In the genomic region with DNA sequence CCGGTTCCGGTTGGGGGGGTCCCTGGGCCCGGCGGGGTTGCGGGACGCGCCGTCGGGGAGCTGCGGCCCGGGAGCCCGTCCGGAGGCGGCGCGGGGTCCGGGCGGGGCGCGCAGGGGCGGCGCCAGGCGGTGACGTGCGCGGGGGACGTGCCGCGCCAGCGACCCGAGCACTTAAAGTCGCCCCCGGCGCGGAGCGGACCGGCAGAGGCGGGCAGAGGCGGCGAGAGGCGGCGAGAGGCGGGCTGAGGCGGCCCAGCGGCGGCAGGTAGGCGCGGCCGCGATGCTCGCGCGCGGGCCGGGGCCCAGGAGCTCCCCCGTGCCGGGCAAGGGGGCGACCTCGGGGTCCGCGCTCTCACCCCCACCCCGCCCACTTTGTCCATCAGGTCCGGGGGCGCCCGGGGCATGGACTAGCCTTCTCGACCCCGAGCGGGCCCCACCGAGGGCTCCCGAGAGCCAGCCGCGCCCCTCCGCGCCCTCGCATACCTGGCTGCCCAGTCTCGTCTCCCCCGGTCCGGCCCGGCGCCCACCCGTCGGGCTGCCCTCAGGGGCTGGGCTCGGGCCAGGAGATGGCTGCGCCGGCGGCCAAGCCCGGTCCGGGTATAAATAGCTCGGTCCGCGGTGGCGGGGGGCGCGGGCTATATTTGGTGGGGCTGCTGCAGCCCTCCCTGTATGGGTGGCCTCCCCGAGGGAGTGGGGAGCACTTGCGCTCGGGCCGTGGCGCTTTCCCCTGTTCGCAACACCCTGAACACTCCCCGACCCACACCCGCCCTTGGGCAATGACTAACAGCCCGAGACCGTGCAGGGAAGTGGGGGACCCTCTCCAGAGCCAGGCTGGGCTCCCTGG, we compare ENCODE assay signal across 8 cellular contexts. TPM values are rescaled to one million over a fixed set of nuclear protein-coding genes. Genes with fewer than 3 reads are reported as not detected.
DNase-seq lines count a peak whose midpoint lies in the region; ATAC-seq and TF ChIP-seq lines count a peak whose summit lies in the region.

A gene (plus strand): TSS at position 201 of the 844 bp plus-strand sequence. CDS start 6,967 bp downstream, outside the sequence.

- H3K4me1 ChIP-seq in esophagus (ENCODE audit: control insufficient read depth in 2 of 2, insufficient read depth in 2 of 2, low read length in 1 of 2) (peaks cover 3 to 11% of the 10 kb centered on the region in 2 donors), tibial artery (peaks cover 0 to 53% (median 42%) of the 10 kb centered on the region in 4 donors)

- H3K27ac ChIP-seq in esophagus (ENCODE audit: low read depth in 2 of 2, low read length in 1 of 2) (peak within 1 kb of the TSS; percentile 79 to 87), tibial artery (peak within 1 kb of the TSS; percentile 82 to 92)

- intact Hi-C loops in tibial artery (cut with DNase I; ENCODE audit: low total_unique reads): no loop called here

- no peak for DNase-seq in GM12864 (ENCODE audit: low read depth)
- DNase-seq in HCEC 1CT: peak; percentile 83
- peak; percentile 38 to 63 for DNase-seq in NCI-H1930 (lab: John Stamatoyannopoulos, UW)
- DNase-seq in activated T-cell treated with anti-CD3 and anti-CD28 coated beads for 24 hours (ENCODE audit: low read depth): peak; percentile 38
- peak; percentile 65 for DNase-seq in myocyte (ENCODE audit: low read depth)
- peak in 1 of 2 donors; percentile 76 for DNase-seq in tibial artery

- WGBS in esophagus, 2 donors: 4 to 8% methylated on average over 52 to 104 of the region's 104 CpGs

- H3K9me3 ChIP-seq in esophagus (ENCODE audit: control insufficient read depth in 2 of 2, insufficient read depth in 1 of 2, low read depth in 1 of 2, low read length in 1 of 2) (no peaks in the 10 kb centered on the region), tibial artery (no peaks in the 10 kb centered on the region)

- H3K36me3 ChIP-seq in esophagus (ENCODE audit: control insufficient read depth in 2 of 2, insufficient read depth in 2 of 2, low read length in 1 of 2) (no peaks in the 10 kb centered on the region), tibial artery (no peaks in the 10 kb centered on the region)

- H3K27me3 ChIP-seq in esophagus (ENCODE audit: control insufficient read depth in 1 of 2, insufficient read depth in 2 of 2, low read length in 2 of 2) (no peaks in the 10 kb centered on the region), tibial artery (peaks cover 0 to 33% of the 10 kb centered on the region in 2 donors)

- no peak for TF ChIP-seq CTCF in GM12864 (IDR thresholded peaks at IDR 0.05; ENCODE audit: low read depth, low read length, missing control alignments)
- no peak for TF ChIP-seq CTCF in tibial artery (IDR thresholded peaks at IDR 0.05)

- H3K4me3 ChIP-seq in GM12864 (ENCODE audit: low read depth, low read length) (peak within 1 kb of the TSS; percentile 94), esophagus (ENCODE audit: low read depth in 1 of 2, low read length in 2 of 2) (peak within 1 kb of the TSS; percentile 46 to 53), tibial artery (peak within 1 kb of the TSS; percentile 56 to 58)

- ATAC-seq in HG03520 (IDR thresholded peaks at IDR 0.05; ENCODE audit: unreplicated experiment): no peak

RNA-seq across cellular contexts. Expression of the gene that starts here (rescaled TPM):
- 10 to 100 TPM; 17.5 to 41.0 TPM for polyA plus RNA-seq in esophagus
- total RNA-seq in myocyte: 94.9 and 164 TPM in 2 replicates
- polyA plus RNA-seq in myocyte (2012): 261 TPM
